10 cellular contexts compared by ENCODE assay signal in the genomic region with DNA sequence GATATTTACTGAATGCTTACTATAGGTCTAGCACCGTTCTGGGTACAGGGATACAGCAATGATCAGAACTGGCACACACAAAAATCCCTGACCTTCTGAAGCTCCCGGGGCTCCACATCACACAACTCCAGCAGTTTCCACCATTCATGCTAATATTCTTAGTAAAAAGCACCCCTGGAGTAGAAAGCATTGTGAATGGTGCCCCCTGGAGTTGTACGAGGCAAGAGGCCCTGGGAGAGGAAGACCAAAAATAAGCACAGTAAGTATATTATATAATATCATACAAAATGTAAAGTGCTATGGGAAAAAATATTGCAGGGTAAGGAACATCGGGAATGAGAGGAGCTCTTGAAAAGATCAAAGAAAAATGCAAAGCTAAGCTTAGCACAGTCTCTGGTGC. TPM values are rescaled to one million over a fixed set of nuclear protein-coding genes. Genes with fewer than 3 reads are reported as not detected.
DNase-seq lines count a peak whose midpoint lies in the region; ATAC-seq and TF ChIP-seq lines count a peak whose summit lies in the region.
"Had no signal": no experiment of that assay in that cellular context is flagged by ENCODE, and none has a peak within 500 bp of the region (broad histone marks: within the 10 kb centered on the region; RNA-seq: fewer than 3 reads in every experiment).

No MANE protein-coding gene starts in this region.

- H3K9me3 Mint-ChIP-seq in activated naive CD4-positive, alpha-beta T cell treated with anti-CD3 and anti-CD28 coated beads for 36 hours = no peaks in the 10 kb centered on the region
- H3K9me3 Mint-ChIP-seq: activated T-helper 17 cell treated with anti-CD3 and anti-CD28 coated beads, Interleukin-2, amount 50 U/mL, for 72 hours had no signal

- H3K4me3 ChIP-seq in RWPE2 (ENCODE audit: severe bottlenecking) = no peak overlapping the region

- H3K9me3 ChIP-seq in RWPE2 (ENCODE audit: severe bottlenecking) = no peaks in the 10 kb centered on the region

- H3K4me1 ChIP-seq in RWPE2 (ENCODE audit: insufficient read depth, poor library complexity, severe bottlenecking) = peaks cover 37% of the 10 kb centered on the region

- intact Hi-C loops in activated naive CD4-positive, alpha-beta T cell treated with anti-CD3 and anti-CD28 coated beads for 36 hours (cut with micrococcal nuclease) = no loop called here
- intact Hi-C loops in head of caudate nucleus (cut with DNase I) = no loop called here

- H3K36me3 ChIP-seq in RWPE2 (ENCODE audit: low read depth) = no peaks in the 10 kb centered on the region

- peak overlapping the region; percentile 77 for H3K4me3 Mint-ChIP-seq in activated naive CD4-positive, alpha-beta T cell treated with anti-CD3 and anti-CD28 coated beads for 36 hours

- H3K27me3 ChIP-seq in RWPE2 (ENCODE audit: insufficient read depth, poor library complexity, severe bottlenecking) = no peaks in the 10 kb centered on the region

- H3K27me3 Mint-ChIP-seq in activated naive CD4-positive, alpha-beta T cell treated with anti-CD3 and anti-CD28 coated beads for 36 hours (ENCODE audit: low read depth) = no peaks in the 10 kb centered on the region

- no peak overlapping the region for H3K27ac Mint-ChIP-seq in activated naive CD4-positive, alpha-beta T cell treated with anti-CD3 and anti-CD28 coated beads for 36 hours

- no peak for TF ChIP-seq CTCF in RWPE2 (IDR thresholded peaks at IDR 0.05; ENCODE audit: poor library complexity, severe bottlenecking)

- ATAC-seq in RWPE2 (ENCODE audit: low read depth) (no peak), GM21786 (IDR thresholded peaks at IDR 0.05; ENCODE audit: unreplicated experiment) (no peak)

- CTCF ChIA-PET in activated naive CD4-positive, alpha-beta T cell treated with anti-CD3 and anti-CD28 coated beads for 36 hours (lab: Charles Lee) = interaction anchor here (0.6 to 3.9 kb wide), 11 partner anchors 8 to 492 kb away, joined by 3 to 27 read pairs (median 6); no protein-coding TSS in a partner anchor

- DNase-seq in activated naive CD4-positive, alpha-beta T cell treated with anti-CD3 and anti-CD28 coated beads for 36 hours = peak; percentile 19
- no peak for DNase-seq in activated naive CD4-positive, alpha-beta T cell treated with Interleukin-2 at 50 U/mL for 16 hours
- DNase-seq in RWPE2 (ENCODE audit: low spot score) (no peak), head of caudate nucleus (peak in 36 of 42 donors; percentile 11 to 75 (median 50)), mucosa of gallbladder (ENCODE audit: low spot score) (no peak)
- DNase-seq in effector CD8-positive, alpha-beta T cell (lab: John Stamatoyannopoulos, UW) = no peak

- no peaks in the 10 kb centered on the region for H3K36me3 Mint-ChIP-seq in activated naive CD4-positive, alpha-beta T cell treated with anti-CD3 and anti-CD28 coated beads for 36 hours (ENCODE audit: low read depth)

- H3K4me1 Mint-ChIP-seq in activated naive CD4-positive, alpha-beta T cell treated with anti-CD3 and anti-CD28 coated beads for 36 hours (ENCODE audit: low read depth) = peaks cover 17% of the 10 kb centered on the region

- H3K27ac ChIP-seq in RWPE2 (ENCODE audit: poor library complexity, severe bottlenecking) (peak overlapping the region; percentile 68), temporal lobe (ENCODE audit: low read depth, low read length) (peak overlapping the region; percentile 54)
- H3K27ac ChIP-seq: parathyroid adenoma had no signal

RNA-seq across cellular contexts. Expression of a gene that starts 0.8 kb away (rescaled TPM):
- total RNA-seq in activated naive CD4-positive, alpha-beta T cell treated with anti-CD3 and anti-CD28 coated beads for 36 hours = 1 to 10 TPM; 2.4 to 2.5 TPM
- total RNA-seq in temporal lobe (74.3 TPM), mucosa of gallbladder (7.8 TPM)

Comparison
In these comparisons a context has a peak if more than half of its experiments do, and no peak if none do; other contexts are left out.
1. DNase-seq: peak in activated naive CD4-positive, alpha-beta T cell treated with anti-CD3 and anti-CD28 coated beads for 36 hours (single experiment) and head of caudate nucleus (36 of 42); none in activated naive CD4-positive, alpha-beta T cell treated with Interleukin-2 at 50 U/mL for 16 hours (single experiment), RWPE2 (single experiment), effector CD8-positive, alpha-beta T cell (single experiment) and mucosa of gallbladder (single experiment).